Comparison of ENCODE assay signal across 26 cellular contexts in genomic region chr12:120735181-120735580, GRCh38. TPM values are rescaled to one million over a fixed set of nuclear protein-coding genes. Genes with fewer than 3 reads are reported as not detected.
DNase-seq lines count a peak whose midpoint lies in the region; ATAC-seq and TF ChIP-seq lines count a peak whose summit lies in the region.
"Had no signal": no experiment of that assay in that cellular context is flagged by ENCODE, and none has a peak within 500 bp of the region (broad histone marks: within the 10 kb centered on the region; RNA-seq: fewer than 3 reads in every experiment).

No MANE protein-coding gene starts in this region.

- no peaks in the 10 kb centered on the region for H3K4me1 Mint-ChIP-seq in MCF 10A (ENCODE audit: insufficient read depth, unreplicated experiment)

- 98 to 100% methylated on average over 1 to 3 of the region's 3 CpGs for WGBS in GM23248 (ENCODE audit: low coverage in 1 of 2, low lambda C conversion rate in 2 of 2, missing lambda C conversion rate in 2 of 2), 2 experiments

- H3K27ac Mint-ChIP-seq in MCF 10A (ENCODE audit: low read depth, unreplicated experiment), result no peak overlapping the region
- H3K27ac Mint-ChIP-seq: CD4-positive, alpha-beta T cell had no signal

- intact Hi-C loops in MCF 10A (cut with micrococcal nuclease), result no loop called here
- intact Hi-C loops in breast epithelium (cut with DNase I; ENCODE audit: low total_unique reads), result no loop called here

- H3F3A ChIP-seq in GM23248 (ENCODE audit: insufficient read depth), result no peaks in the 10 kb centered on the region

- CTCF ChIA-PET in MCF 10A (lab: Yijun Ruan, JAX), result no interaction called here

- H3K36me3 ChIP-seq in breast epithelium, result peaks cover 6% of the 10 kb centered on the region
- no peaks in the 10 kb centered on the region for H3K36me3 ChIP-seq in GM23248 (ENCODE audit: low read depth)

- no peaks in the 10 kb centered on the region for H3K9me2 ChIP-seq in GM23248 (ENCODE audit: insufficient read depth)

- no peak for TF ChIP-seq POLR2A in breast epithelium (IDR thresholded peaks at IDR 0.05)

- no peak overlapping the region for H3K4me2 ChIP-seq in GM23248 (ENCODE audit: unreplicated experiment)
- H3K4me2 ChIP-seq: BLaER1 treated with 17β-estradiol and CSF1 and Interleukin-3, amounts not matched to agents 10 nM and 100 nM had no signal

- DNase-seq in MCF 10A (ENCODE audit: unreplicated experiment), result peak; percentile 56
- DNase-seq in breast epithelium (ENCODE audit: low spot score in 2 of 2), result no peak
- peak; percentile 70 for DNase-seq in HT1080 (ENCODE audit: low read depth)
- DNase-seq in epithelial cell of esophagus (ENCODE audit: low read depth), result peak; percentile 52
- no peak for DNase-seq in GM23248
- no peak for DNase-seq in germinal center (ENCODE audit: low spot score)
- DNase-seq: AML-193; CD4-positive, alpha-beta T cell; DMS79; EL; GF-D8; Karpas-422; MV-4-11; NCI-H1105 treated with DMSO at 0.1 percent for 48 hours; NCI-H146; NCI-H1930; NCI-H2107; NCI-H226; NCI-H510A; NCI-H69; SHP77 treated with DMSO at 0.1 percent for 48 hours had no signal

- no peak for TF ChIP-seq CTCF in MCF 10A (IDR thresholded peaks at IDR 0.05; ENCODE audit: unreplicated experiment)
- no peak for TF ChIP-seq CTCF in breast epithelium (IDR thresholded peaks at IDR 0.05)
- no peak for TF ChIP-seq CTCF in epithelial cell of esophagus (IDR thresholded peaks at IDR 0.05; ENCODE audit: insufficient read depth, low read depth, low read length, missing control alignments)

- H4K20me1 ChIP-seq in GM23248 (ENCODE audit: insufficient read depth), result no peaks in the 10 kb centered on the region

- no peak overlapping the region for H3K27ac ChIP-seq in breast epithelium
- H3K27ac ChIP-seq in GM23248, result no peak overlapping the region
- H3K27ac ChIP-seq: BLaER1 treated with 17β-estradiol and CSF1 and Interleukin-3, amounts not matched to agents 10 nM and 100 nM; HL-60; RWPE1 had no signal

- no peaks in the 10 kb centered on the region for H3K4me1 ChIP-seq in breast epithelium
- H3K4me1 ChIP-seq in GM23248 (ENCODE audit: insufficient read depth), result no peaks in the 10 kb centered on the region

- no TSS peak for BruUV-seq in MCF 10A (replicated peaks; lab: Mats Ljungman, UMichigan)

- no peak overlapping the region for H2AFZ ChIP-seq in GM23248

- in situ Hi-C loops in GM23248 (cut with MboI), result no loop called here

- H3K36me3 Mint-ChIP-seq in MCF 10A (ENCODE audit: insufficient read depth, unreplicated experiment), result peaks cover 6% of the 10 kb centered on the region

- H3K27me3 Mint-ChIP-seq in MCF 10A (ENCODE audit: insufficient read depth, unreplicated experiment), result no peaks in the 10 kb centered on the region
- H3K27me3 Mint-ChIP-seq: CD4-positive, alpha-beta T cell had no signal

- no peaks in the 10 kb centered on the region for H3K79me2 ChIP-seq in GM23248 (ENCODE audit: insufficient read depth)

- H3K4me3 ChIP-seq in breast epithelium (no peak overlapping the region), epithelial cell of esophagus (ENCODE audit: low read length) (no peak overlapping the region), GM23248 (no peak overlapping the region)
- H3K4me3 ChIP-seq: BLaER1 treated with 17β-estradiol and CSF1 and Interleukin-3, amounts not matched to agents 10 nM and 100 nM had no signal

- no peaks in the 10 kb centered on the region for H3K9me3 ChIP-seq in breast epithelium
- no peaks in the 10 kb centered on the region for H3K9me3 ChIP-seq in GM23248 (ENCODE audit: low read depth)

- POLR2A ChIA-PET in MCF 10A (lab: Yijun Ruan, JAX), result no interaction called here

- no peak overlapping the region for H3K4me3 Mint-ChIP-seq in MCF 10A (ENCODE audit: unreplicated experiment)
- H3K4me3 Mint-ChIP-seq: CD4-positive, alpha-beta T cell had no signal

- no peak for ATAC-seq in GM21390 (IDR thresholded peaks at IDR 0.05; ENCODE audit: unreplicated experiment)
- ATAC-seq: HCT116 had no signal

- no peaks in the 10 kb centered on the region for H3K27me3 ChIP-seq in breast epithelium
- no peaks in the 10 kb centered on the region for H3K27me3 ChIP-seq in GM23248 (replicated peaks; ENCODE audit: insufficient read depth)
- H3K27me3 ChIP-seq: BLaER1 treated with 17β-estradiol and CSF1 and Interleukin-3, amounts not matched to agents 10 nM and 100 nM had no signal

- H3K9me3 Mint-ChIP-seq in MCF 10A (ENCODE audit: unreplicated experiment), result no peaks in the 10 kb centered on the region
- H3K9me3 Mint-ChIP-seq: CD4-positive, alpha-beta T cell had no signal

- no peak overlapping the region for H3K9ac ChIP-seq in GM23248
- H3K9ac ChIP-seq: BLaER1 treated with 17β-estradiol and CSF1 and Interleukin-3, amounts not matched to agents 10 nM and 100 nM had no signal

RNA-seq across cellular contexts. Expression of gene ACADS, which starts 9.6 kb away (rescaled TPM):
- total RNA-seq in MCF 10A (2022), result 1.9 and 2.1 TPM in 2 replicates
- 100 to 1,000 TPM in 1 of 3 donors, 10 to 100 TPM in 2; 38.3 to 114 (median 54.3) TPM for total RNA-seq in breast epithelium
- 5.1 and 5.6 TPM in 2 replicates for total RNA-seq in HT1080 (2014; rRNA removed; shearing (Covaris generic))
- 7.6 and 8.6 TPM in 2 replicates for polyA plus RNA-seq in HT1080 (2015; cell fraction: cytosol; rRNA removed)
- 16.9 and 21.8 TPM in 2 replicates for polyA plus RNA-seq in HT1080 (2015; cell fraction: nucleus; rRNA removed)
- 14.5 and 20.6 TPM in 2 replicates for total RNA-seq in GM23248 (2014; rRNA removed; shearing (Covaris generic))
- 10.1 and 10.5 TPM in 2 replicates for polyA plus RNA-seq in GM23248 (2016; fragmentation: Nextera tagmentation; extraction: Ambion mirVana)

RNA-seq across cellular contexts. Expression of gene UNC119B, which starts 24.9 kb away (rescaled TPM):
- total RNA-seq in MCF 10A (2022) (31.0 and 34.7 TPM in 2 replicates), breast epithelium (10 to 100 TPM; 19.2 to 24.0 (median 22.0) TPM)
- total RNA-seq in HT1080 (2014; rRNA removed; shearing (Covaris generic)), result 11.1 and 11.2 TPM in 2 replicates
- 24.7 and 24.9 TPM in 2 replicates for polyA plus RNA-seq in HT1080 (2015; cell fraction: cytosol; rRNA removed)
- polyA plus RNA-seq in HT1080 (2015; cell fraction: nucleus; rRNA removed), result 28.1 and 34.0 TPM in 2 replicates
- 17.8 and 22.4 TPM in 2 replicates for total RNA-seq in GM23248 (2014; rRNA removed; shearing (Covaris generic))
- polyA plus RNA-seq in GM23248 (2016; fragmentation: Nextera tagmentation; extraction: Ambion mirVana), result 7.6 TPM in 2 replicates

RNA-seq across cellular contexts. Expression of gene MLEC, which starts 48.2 kb away (rescaled TPM):
- total RNA-seq in MCF 10A (2022) (107 and 144 TPM in 2 replicates), breast epithelium (10 to 100 TPM; 67.6 to 75.4 (median 67.8) TPM)
- total RNA-seq in HT1080 (2014; rRNA removed; shearing (Covaris generic)), result 98.3 and 99.4 TPM in 2 replicates
- 69.3 and 73.4 TPM in 2 replicates for polyA plus RNA-seq in HT1080 (2015; cell fraction: cytosol; rRNA removed)
- 66.0 and 70.3 TPM in 2 replicates for polyA plus RNA-seq in HT1080 (2015; cell fraction: nucleus; rRNA removed)
- total RNA-seq in GM23248 (2014; rRNA removed; shearing (Covaris generic)), result 79.3 and 79.4 TPM in 2 replicates
- 114 and 119 TPM in 2 replicates for polyA plus RNA-seq in GM23248 (2016; fragmentation: Nextera tagmentation; extraction: Ambion mirVana)

Comparison
In these comparisons a context has a peak if more than half of its experiments do, and no peak if none do; other contexts are left out.
1. DNase-seq: peak in MCF 10A (single experiment), HT1080 (single experiment) and epithelial cell of esophagus (single experiment); none in breast epithelium (0 of 2), GM23248 (single experiment) and germinal center (single experiment).